In the genomic region with DNA sequence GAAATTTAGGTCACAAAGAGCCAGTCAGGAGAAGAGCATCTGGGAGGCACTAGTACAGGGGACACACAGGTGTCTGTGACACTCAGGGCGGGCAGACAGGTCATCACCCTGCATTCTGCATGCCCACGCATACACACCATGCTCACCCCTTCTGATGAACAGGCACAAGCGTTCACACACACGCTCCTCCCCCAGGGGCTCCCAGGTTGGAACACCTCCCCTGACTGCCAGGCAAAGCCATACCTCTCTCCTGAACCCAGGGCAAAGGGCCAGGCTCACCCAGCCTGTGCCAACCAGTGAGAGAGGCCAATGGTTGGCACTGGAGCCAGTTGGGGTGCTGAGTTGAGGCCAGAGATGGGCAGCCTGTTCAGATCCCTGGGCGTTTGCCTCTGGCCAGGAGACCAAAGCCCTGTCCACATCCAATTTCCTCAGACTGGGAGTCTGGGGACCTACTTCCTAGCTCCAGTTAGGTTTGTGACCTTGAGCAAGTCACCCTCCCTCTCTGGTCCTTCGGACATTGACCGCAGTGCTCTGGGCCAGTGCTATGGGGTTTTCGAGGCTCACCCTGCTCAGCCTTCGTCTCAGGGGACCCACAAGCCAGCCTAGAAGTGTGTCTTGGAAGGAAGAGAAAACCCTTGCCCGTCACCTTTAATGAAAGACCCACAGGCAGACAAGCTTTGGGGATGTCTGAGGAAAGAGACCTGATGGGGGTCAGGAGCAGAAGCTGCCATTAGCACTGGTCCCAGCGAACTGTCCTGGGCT, we compare ENCODE assay signal across 24 cellular contexts. TPM values are rescaled to one million over a fixed set of nuclear protein-coding genes. Genes with fewer than 3 reads are reported as not detected.
DNase-seq lines count a peak whose midpoint lies in the region; ATAC-seq, FAIRE-seq and TF ChIP-seq lines count a peak whose summit lies in the region.
"Had no signal": no experiment of that assay in that cellular context is flagged by ENCODE, and none has a peak within 500 bp of the region (broad histone marks: within the 10 kb centered on the region; RNA-seq: fewer than 3 reads in every experiment).

No MANE protein-coding gene starts in this region.

- H3K9me2 ChIP-seq in HCT116 (ENCODE audit: insufficient read depth): no peaks in the 10 kb centered on the region

- RAD21 ChIA-PET in HCT116 (lab: Charles Lee; ENCODE audit: low non-redundant PET in 1 of 2, low total read pairs in 2 of 2, uncharacterized antibody in 2 of 2, unreplicated experiment in 2 of 2): no interaction called here

- no peaks in the 10 kb centered on the region for H3K79me1 ChIP-seq in neuronal stem cell (ENCODE audit: low read depth, low read length)

- H3K4me1 Mint-ChIP-seq in activated CD4-positive, alpha-beta T cell treated with anti-CD3 and anti-CD28 coated beads, Interleukin-2, amount 10 ng/mL, durations not matched to agents 24 days and 14 days: no peaks in the 10 kb centered on the region

- no CpG with 5 or more reads among the region's 11 CpGs for WGBS in neuronal stem cell (ENCODE audit: extremely low coverage in 2 of 2, insufficient read length in 2 of 2, insufficient replicate concordance in 1 of 2), 2 donors

- H3K79me2 ChIP-seq in HCT116 (ENCODE audit: insufficient read depth, low read length): no peaks in the 10 kb centered on the region

- peaks cover 0 to 11% (median 0%) of the 10 kb centered on the region in 11 experiments; a peak in 1 of 22 replicates for H4K20me1 ChIP-seq in BLaER1 treated with 17β-estradiol and CSF1 and Interleukin-3, amounts not matched to agents 10 nM and 100 nM
- no peaks in the 10 kb centered on the region for H4K20me1 ChIP-seq in HCT116 (ENCODE audit: insufficient read depth)

- no TSS peak for BruUV-seq in HCT116 (replicated peaks; lab: Mats Ljungman, UMichigan)

- H3K18ac ChIP-seq in neuronal stem cell (ENCODE audit: low read length): peak overlapping the region; percentile 11

- no peak for TF ChIP-seq POLR2A in HCT116 (IDR thresholded peaks at IDR 0.05; ENCODE audit: borderline replicate concordance, extremely low read depth, insufficient read depth, insufficient read length)

- peaks cover 31 to 57% (median 48%) of the 10 kb centered on the region in 10 experiments for H3K4me1 ChIP-seq in BLaER1 treated with 17β-estradiol and CSF1 and Interleukin-3, amounts not matched to agents 10 nM and 100 nM
- H3K4me1 ChIP-seq in HCT116 (ENCODE audit: control insufficient read depth in 1 of 2, insufficient read depth in 2 of 2, low read length in 2 of 2) (peaks cover 12 to 49% of the 10 kb centered on the region in 2 experiments), kidney (ENCODE audit: control insufficient read depth in 1 of 2, insufficient read depth in 1 of 2, low read depth in 1 of 2, low read length in 2 of 2) (peaks cover 32 to 39% of the 10 kb centered on the region in 2 donors), neuronal stem cell (ENCODE audit: control insufficient read depth in 2 of 2, insufficient read depth in 1 of 2, low read depth in 1 of 2, low read length in 2 of 2) (peaks cover 0 to 7% of the 10 kb centered on the region in 2 donors)
- H3K4me1 ChIP-seq: esophagus muscularis mucosa had no signal

- H3K27ac ChIP-seq in BLaER1 treated with 17β-estradiol and CSF1 and Interleukin-3, amounts not matched to agents 10 nM and 100 nM: no peak overlapping the region
- H3K27ac ChIP-seq in HCT116 (ENCODE audit: low read depth, low read length): no peak overlapping the region
- H3K27ac ChIP-seq in kidney (ENCODE audit: low read depth in 2 of 2, low read length in 2 of 2): peak overlapping the region; percentile 82 to 86
- H3K27ac ChIP-seq in neuronal stem cell (replicated peaks; ENCODE audit: low read length): no peak overlapping the region
- H3K27ac ChIP-seq: esophagus muscularis mucosa had no signal

- peak overlapping the region; percentile 43 for H2AK5ac ChIP-seq in neuronal stem cell (ENCODE audit: low read depth, low read length)

- peak overlapping the region; percentile 14 for H2BK12ac ChIP-seq in neuronal stem cell (ENCODE audit: low read length)

- no peak for DNase-seq in HCT116 (ENCODE audit: low read depth, low spot score)
- no peak for DNase-seq in kidney
- DNase-seq in neuronal stem cell (ENCODE audit: low spot score): no peak
- DNase-seq in NCI-H2029 (lab: John Stamatoyannopoulos, UW): no peak
- no peak for DNase-seq in activated CD4-positive, alpha-beta T cell treated with anti-CD3 and anti-CD28 coated beads, Interleukin-2, amount 10 ng/mL, durations not matched to agents 24 days and 14 days
- no peak for DNase-seq in HUDEP-2 (lab: John Stamatoyannopoulos, UW; ENCODE audit: unreplicated experiment in 76 of 76)
- DNase-seq in T-helper 1 cell: no peak
- DNase-seq: activated CD4-positive, alpha-beta T cell treated with anti-CD3 and anti-CD28 coated beads for 48 hours; activated gamma-delta T cell treated with Interleukin-2 at 50 U/mL for 16 hours; caudate nucleus; CD4-positive, alpha-beta T cell; effector CD4-positive, alpha-beta T cell; NCI-H1105; NCI-H2107; NCI-H510A treated with DMSO at 0.1 percent for 48 hours; stimulated activated CD4-positive, alpha-beta T cell treated with anti-CD3 and anti-CD28 coated beads, Interleukin-12 subunit alpha, Interleukin-12 subunit beta, amount 100 ng/mL, for 4 hours; SW 1271 had no signal

- peak overlapping the region; percentile 30 for H2BK5ac ChIP-seq in neuronal stem cell (ENCODE audit: low read length)

- no peak overlapping the region for H3K23ac ChIP-seq in neuronal stem cell (ENCODE audit: low read depth, low read length, poor library complexity)

- no peak overlapping the region for H3K4me3 Mint-ChIP-seq in activated CD4-positive, alpha-beta T cell treated with anti-CD3 and anti-CD28 coated beads, Interleukin-2, amount 10 ng/mL, durations not matched to agents 24 days and 14 days
- H3K4me3 Mint-ChIP-seq: CD4-positive, alpha-beta T cell; nephron progenitor cell had no signal

- peak overlapping the region; percentile 58 to 90 (median 77) for H3K4me2 ChIP-seq in BLaER1 treated with 17β-estradiol and CSF1 and Interleukin-3, amounts not matched to agents 10 nM and 100 nM
- peak overlapping the region; percentile 65 for H3K4me2 ChIP-seq in HCT116 (ENCODE audit: low read length)
- H3K4me2 ChIP-seq in neuronal stem cell (ENCODE audit: insufficient read depth, low read length, poor library complexity, severe bottlenecking): no peak overlapping the region

- no peaks in the 10 kb centered on the region for H3K27me3 ChIP-seq in BLaER1 treated with 17β-estradiol and CSF1 and Interleukin-3, amounts not matched to agents 10 nM and 100 nM
- H3K27me3 ChIP-seq in HCT116 (ENCODE audit: insufficient read depth, low read length) (no peaks in the 10 kb centered on the region), neuronal stem cell (ENCODE audit: control insufficient read depth in 3 of 3, insufficient read depth in 3 of 3, low read depth in 1 of 3, low read length in 3 of 3) (peaks cover 2 to 57% (median 17%) of the 10 kb centered on the region in 3 experiments)

- H3K9ac ChIP-seq in BLaER1 treated with 17β-estradiol and CSF1 and Interleukin-3, amounts not matched to agents 10 nM and 100 nM: no peak overlapping the region
- H3K9ac ChIP-seq in HCT116 (ENCODE audit: low read length) (no peak overlapping the region), kidney (ENCODE audit: low read length in 2 of 2) (peak overlapping the region in 1 of 2 donors; percentile 60), neuronal stem cell (ENCODE audit: low read depth, low read length, poor library complexity) (no peak overlapping the region)

- no peak overlapping the region for H2AFZ ChIP-seq in HCT116 (ENCODE audit: low read depth, low read length, poor library complexity, severe bottlenecking)
- H2AFZ ChIP-seq in neuronal stem cell (ENCODE audit: low read length): no peak overlapping the region

- H4K91ac ChIP-seq in neuronal stem cell (ENCODE audit: low read depth, low read length, poor library complexity): no peak overlapping the region

- H3K27me3 Mint-ChIP-seq in activated CD4-positive, alpha-beta T cell treated with anti-CD3 and anti-CD28 coated beads, Interleukin-2, amount 10 ng/mL, durations not matched to agents 24 days and 14 days: peaks cover 3% of the 10 kb centered on the region

- no peak overlapping the region for H2BK120ac ChIP-seq in neuronal stem cell (ENCODE audit: low read depth, low read length)

- H3K4ac ChIP-seq in neuronal stem cell (ENCODE audit: low read length): no peak overlapping the region

- H3K9me3 ChIP-seq in BLaER1 treated with 17β-estradiol and CSF1 and Interleukin-3, amounts not matched to agents 10 nM and 100 nM (replicated peaks in 1 of 11): no peaks in the 10 kb centered on the region
- H3K9me3 ChIP-seq in HCT116 (ENCODE audit: control insufficient read depth in 1 of 2, insufficient read depth in 1 of 2, low read depth in 1 of 2, low read length in 2 of 2) (no peaks in the 10 kb centered on the region), kidney (ENCODE audit: control insufficient read depth in 1 of 2, low read length in 2 of 2) (no peaks in the 10 kb centered on the region), neuronal stem cell (replicated peaks in 1 of 2; ENCODE audit: control insufficient read depth in 2 of 2, insufficient read depth in 1 of 2, low read depth in 1 of 2, low read length in 2 of 2) (no peaks in the 10 kb centered on the region)
- H3K9me3 ChIP-seq: esophagus muscularis mucosa had no signal

- no peak overlapping the region for H3K14ac ChIP-seq in neuronal stem cell (ENCODE audit: low read length)

- POLR2A ChIA-PET in HCT116 (lab: Charles Lee): interaction anchor here (1.4 kb wide), 1 partner anchor 8 kb away, joined by 6 read pairs; no protein-coding TSS in a partner anchor

- no peak for TF ChIP-seq RAD21 in HCT116 (IDR thresholded peaks at IDR 0.05; ENCODE audit: low read depth)

- no peak overlapping the region for H3K4me3 ChIP-seq in BLaER1 treated with 17β-estradiol and CSF1 and Interleukin-3, amounts not matched to agents 10 nM and 100 nM
- no peak overlapping the region for H3K4me3 ChIP-seq in HCT116 (replicated peaks in 1 of 2; ENCODE audit: low read depth in 1 of 2, low read length in 2 of 2)
- peak overlapping the region in 1 of 2 donors; percentile 25 for H3K4me3 ChIP-seq in kidney (ENCODE audit: low read length in 2 of 2)
- H3K4me3 ChIP-seq in neuronal stem cell (ENCODE audit: low read length in 2 of 2): no peak overlapping the region
- H3K4me3 ChIP-seq: esophagus muscularis mucosa had no signal

- intact Hi-C loops in HCT116 (cut with micrococcal nuclease): no loop called here
- intact Hi-C loops in kidney (cut with DNase I): no loop called here
- intact Hi-C loops in activated CD4-positive, alpha-beta T cell treated with anti-CD3 and anti-CD28 coated beads, Interleukin-2, amount 10 ng/mL, durations not matched to agents 24 days and 14 days (cut with micrococcal nuclease): loop anchor here (5.0 kb wide), 1 partner anchor 58 kb away; no protein-coding TSS in a partner anchor

- no peak overlapping the region for H4K8ac ChIP-seq in neuronal stem cell (ENCODE audit: low read depth, low read length)

- H3K27ac Mint-ChIP-seq in activated CD4-positive, alpha-beta T cell treated with anti-CD3 and anti-CD28 coated beads, Interleukin-2, amount 10 ng/mL, durations not matched to agents 24 days and 14 days: no peak overlapping the region
- H3K27ac Mint-ChIP-seq: CD4-positive, alpha-beta T cell; nephron progenitor cell had no signal

- no peaks in the 10 kb centered on the region for H3K9me3 Mint-ChIP-seq in activated CD4-positive, alpha-beta T cell treated with anti-CD3 and anti-CD28 coated beads, Interleukin-2, amount 10 ng/mL, durations not matched to agents 24 days and 14 days
- H3K9me3 Mint-ChIP-seq: CD4-positive, alpha-beta T cell; nephron progenitor cell had no signal

- peak overlapping the region; percentile 1 for H2BK15ac ChIP-seq in neuronal stem cell (ENCODE audit: low read length)

- no peak for TF ChIP-seq CTCF in HCT116 (IDR thresholded peaks at IDR 0.05 in 2 of 3, conservative IDR thresholded peaks at IDR 0.05 in 1 of 3; ENCODE audit: borderline replicate concordance in 1 of 3, insufficient read depth in 1 of 3, low read depth in 2 of 3, low read length in 2 of 3)
- TF ChIP-seq CTCF in kidney (IDR thresholded peaks at IDR 0.05; ENCODE audit: borderline replicate concordance, extremely low read depth, insufficient read depth): no peak

- H3K36me3 Mint-ChIP-seq in activated CD4-positive, alpha-beta T cell treated with anti-CD3 and anti-CD28 coated beads, Interleukin-2, amount 10 ng/mL, durations not matched to agents 24 days and 14 days (ENCODE audit: low read depth): no peaks in the 10 kb centered on the region

- no peak for FAIRE-seq in kidney (lab: Jason Lieb, UNC)

- no peak for ATAC-seq in HCT116

- no peaks in the 10 kb centered on the region for H3K36me3 ChIP-seq in BLaER1 treated with 17β-estradiol and CSF1 and Interleukin-3, amounts not matched to agents 10 nM and 100 nM
- H3K36me3 ChIP-seq in HCT116 (ENCODE audit: control insufficient read depth in 1 of 2, insufficient read depth in 2 of 2, low read length in 2 of 2) (peaks cover 0 to 9% of the 10 kb centered on the region in 2 experiments; a peak in 1 of 4 replicates), kidney (ENCODE audit: control insufficient read depth in 1 of 2, insufficient read depth in 2 of 2, low read length in 2 of 2) (no peaks in the 10 kb centered on the region), neuronal stem cell (replicated peaks in 1 of 2; ENCODE audit: control insufficient read depth in 2 of 2, insufficient read depth in 2 of 2, low read length in 2 of 2) (no peaks in the 10 kb centered on the region)
- H3K36me3 ChIP-seq: esophagus muscularis mucosa had no signal

- CTCF ChIA-PET in HCT116 (lab: Charles Lee): interaction anchor here (1.4 to 2.3 kb wide), 3 partner anchors 19 to 31 kb away, joined by 7 to 8 read pairs (median 8); a partner anchor contains a TSS

RNA-seq across cellular contexts. Expression of a gene that starts 5.8 kb away (rescaled TPM):
- 56.1 TPM for total RNA-seq in HCT116 (2021; ENCODE audit: unreplicated experiment)
- polyA plus RNA-seq in HCT116 (2012): 36.1 and 45.8 TPM in 2 replicates
- total RNA-seq in kidney: 72.6 TPM
- polyA plus RNA-seq in kidney (ENCODE audit: insufficient read depth, low read depth, low replicate concordance): 70.7 TPM
- polyA plus RNA-seq in neuronal stem cell (2013, experiment 1 of 2): 0.86 TPM
- 0.86 TPM for polyA plus RNA-seq in neuronal stem cell (2013, experiment 2 of 2)
- total RNA-seq in activated CD4-positive, alpha-beta T cell treated with anti-CD3 and anti-CD28 coated beads, Interleukin-2, amount 10 ng/mL, durations not matched to agents 24 days and 14 days: not detected in 2 replicates
- total RNA-seq: CD4-positive, alpha-beta T cell; HT1080; lung microvascular endothelial cell; pulmonary artery endothelial cell; temporal lobe had no signal

RNA-seq across cellular contexts. Expression of a gene that starts 16.6 kb away (rescaled TPM):
- total RNA-seq in HCT116 (2021; ENCODE audit: unreplicated experiment) (not detected), kidney (not detected)
- polyA plus RNA-seq in HCT116 (2012): 0.49 and 0.90 TPM in 2 replicates
- 17.7 TPM for polyA plus RNA-seq in kidney (ENCODE audit: insufficient read depth, low read depth, low replicate concordance)
- polyA plus RNA-seq in neuronal stem cell (2013, experiment 1 of 2): 3.6 TPM
- 3.4 TPM for polyA plus RNA-seq in neuronal stem cell (2013, experiment 2 of 2)
- total RNA-seq in activated CD4-positive, alpha-beta T cell treated with anti-CD3 and anti-CD28 coated beads, Interleukin-2, amount 10 ng/mL, durations not matched to agents 24 days and 14 days: not detected in 2 replicates
- total RNA-seq: CD4-positive, alpha-beta T cell; HT1080; lung microvascular endothelial cell; pulmonary artery endothelial cell; temporal lobe had no signal

RNA-seq across cellular contexts. Expression of a gene that starts 27.4 kb away (rescaled TPM):
- total RNA-seq in HCT116 (2021; ENCODE audit: unreplicated experiment) (2.0 TPM), kidney (2.1 TPM)
- 0.39 and 1.00 TPM in 2 replicates for polyA plus RNA-seq in HCT116 (2012)
- polyA plus RNA-seq in kidney (ENCODE audit: insufficient read depth, low read depth, low replicate concordance): 117 TPM
- 8.6 TPM for polyA plus RNA-seq in neuronal stem cell (2013, experiment 1 of 2)
- polyA plus RNA-seq in neuronal stem cell (2013, experiment 2 of 2): 10.2 TPM
- total RNA-seq in activated CD4-positive, alpha-beta T cell treated with anti-CD3 and anti-CD28 coated beads, Interleukin-2, amount 10 ng/mL, durations not matched to agents 24 days and 14 days: not detected in 2 replicates
- total RNA-seq: CD4-positive, alpha-beta T cell; HT1080; lung microvascular endothelial cell; pulmonary artery endothelial cell had no signal

Comparison
In these comparisons a context has a peak if more than half of its experiments do, and no peak if none do; other contexts are left out.
1. H3K27ac ChIP-seq: peak in kidney (2 of 2); none in BLaER1 treated with 17β-estradiol and CSF1 and Interleukin-3, amounts not matched to agents 10 nM and 100 nM (0 of 11), HCT116 (single experiment) and neuronal stem cell (single experiment).
2. RNA of a gene that starts 5.8 kb away (total RNA-seq): 72.6 TPM in kidney (single experiment) and 56.1 TPM in HCT116 (single experiment); not detected in activated CD4-positive, alpha-beta T cell treated with anti-CD3 and anti-CD28 coated beads, Interleukin-2, amount 10 ng/mL, durations not matched to agents 24 days and 14 days; every median in the first group is over 10 times any median in the second.